ENCODE assay signal across 20 cellular contexts in the genomic region with DNA sequence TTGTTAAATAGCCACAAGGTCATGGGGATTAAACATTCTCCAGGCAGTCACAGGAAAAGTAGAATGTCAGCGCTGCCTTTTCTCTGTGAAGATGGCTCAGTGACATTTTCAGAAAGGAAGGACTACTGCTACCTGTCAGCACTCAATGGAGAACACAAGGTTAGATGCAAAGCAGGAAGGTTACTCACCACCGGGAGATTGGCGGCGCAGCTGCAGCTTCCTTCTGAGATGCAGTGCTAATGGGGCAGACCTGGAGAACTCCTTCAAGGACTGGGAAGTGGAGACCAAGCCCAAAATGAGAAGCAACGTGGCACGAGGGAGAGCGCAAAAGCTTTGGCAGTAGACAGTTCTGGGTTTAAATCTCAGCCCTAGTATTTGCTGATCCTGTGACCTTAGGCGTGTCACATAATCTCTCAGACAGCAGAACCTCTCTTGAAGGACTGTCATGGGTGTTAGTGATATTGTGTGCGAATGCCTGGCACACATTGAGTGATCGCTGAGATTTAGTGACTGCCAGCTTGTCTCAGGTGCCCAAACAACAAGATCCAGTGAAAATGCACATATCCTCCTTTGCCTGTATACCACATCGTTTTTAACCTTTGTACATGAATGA.
DNase-seq lines count a peak whose midpoint lies in the region; ATAC-seq, FAIRE-seq and TF ChIP-seq lines count a peak whose summit lies in the region.
"Had no signal": no experiment of that assay in that cellular context is flagged by ENCODE, and none has a peak within 500 bp of the region (broad histone marks: within the 10 kb centered on the region; RNA-seq: fewer than 3 reads in every experiment).

No MANE protein-coding gene starts in this region.

- no peak for ATAC-seq in GM23338
- peak in 6 of 8 donors; percentile 22 to 69 (median 50) for ATAC-seq in heart right ventricle

- H3K27ac ChIP-seq in GM23338 (ENCODE audit: low read depth) (no peak overlapping the region), heart right ventricle (peak overlapping the region in 5 of 10 donors; percentile 27 to 59 (median 44)), kidney (ENCODE audit: low read depth in 2 of 2, low read length in 2 of 2) (no peak overlapping the region)
- H3K27ac ChIP-seq: BLaER1 treated with 17β-estradiol and CSF1 and Interleukin-3, amounts not matched to agents 10 nM and 100 nM had no signal

- H3K27ac Mint-ChIP-seq in GM23338 = no peak overlapping the region
- H3K27ac Mint-ChIP-seq in nephron progenitor cell = peak overlapping the region; percentile 9

- no peak overlapping the region for H3K4me2 ChIP-seq in GM23338
- H3K4me2 ChIP-seq: BLaER1 treated with 17β-estradiol and CSF1 and Interleukin-3, amounts not matched to agents 10 nM and 100 nM had no signal

- 0 out of 2 replicates have a peak, but pooled peaks cover 17% of the 10 kb centered on the region for H3K9me2 ChIP-seq in GM23338 (ENCODE audit: insufficient read depth)

- whole genome bisulfite sequencing in heart right ventricle, 2 donors = 35 to 45% methylated on average over 11 of the region's 11 CpGs

- H3K4me3 Mint-ChIP-seq in GM23338 (no peak overlapping the region), nephron progenitor cell (no peak overlapping the region)

- H3K36me3 ChIP-seq in GM23338 (ENCODE audit: insufficient read depth) (no peaks in the 10 kb centered on the region), bronchial epithelial cell (ENCODE audit: control insufficient read depth, insufficient read depth, low read length) (no peaks in the 10 kb centered on the region), heart right ventricle (no peaks in the 10 kb centered on the region), kidney (ENCODE audit: control insufficient read depth in 1 of 2, insufficient read depth in 2 of 2, low read length in 2 of 2) (no peaks in the 10 kb centered on the region)
- H3K36me3 ChIP-seq: BLaER1 treated with 17β-estradiol and CSF1 and Interleukin-3, amounts not matched to agents 10 nM and 100 nM had no signal

- peak; percentile 83 for FAIRE-seq in bronchial epithelial cell (lab: Jason Lieb, UNC)
- no peak for FAIRE-seq in kidney (lab: Jason Lieb, UNC)
- FAIRE-seq: A204.1, GM12891, GM18507 had no signal

- peak overlapping the region; percentile 78 for H2AFZ ChIP-seq in GM23338

- no peaks in the 10 kb centered on the region for H3K4me1 ChIP-seq in GM23338 (ENCODE audit: insufficient read depth)
- peaks cover 0 to 8% (median 0%) of the 10 kb centered on the region in 9 donors for H3K4me1 ChIP-seq in heart right ventricle
- H3K4me1 ChIP-seq in kidney (ENCODE audit: control insufficient read depth in 1 of 2, insufficient read depth in 1 of 2, low read depth in 1 of 2, low read length in 2 of 2) = peaks cover 6 to 12% of the 10 kb centered on the region in 2 donors
- H3K4me1 ChIP-seq: BLaER1 treated with 17β-estradiol and CSF1 and Interleukin-3, amounts not matched to agents 10 nM and 100 nM had no signal

- H3K4me1 Mint-ChIP-seq in GM23338 (no peaks in the 10 kb centered on the region), nephron progenitor cell (peaks cover 35% of the 10 kb centered on the region)

- H3K9me3 ChIP-seq in heart right ventricle (peaks cover 0 to 9% (median 0%) of the 10 kb centered on the region in 11 donors), kidney (ENCODE audit: control insufficient read depth in 1 of 2, low read length in 2 of 2) (no peaks in the 10 kb centered on the region)

- H3K9me3 Mint-ChIP-seq in GM23338 = no peaks in the 10 kb centered on the region; the same call in 2 of the 3 replicates
- H3K9me3 Mint-ChIP-seq in nephron progenitor cell = peaks cover 7% of the 10 kb centered on the region

- TF ChIP-seq CTCF in GM23338 (conservative IDR thresholded peaks at IDR 0.05; ENCODE audit: low read depth in 2 of 2) (no peak), bronchial epithelial cell (IDR thresholded peaks at IDR 0.05; ENCODE audit: insufficient read depth, low read length, severe bottlenecking) (no peak), heart right ventricle (IDR thresholded peaks at IDR 0.05) (no peak), nephron progenitor cell (IDR thresholded peaks at IDR 0.05) (no peak), kidney (IDR thresholded peaks at IDR 0.05; ENCODE audit: borderline replicate concordance, extremely low read depth, insufficient read depth) (no peak)

- no peaks in the 10 kb centered on the region for H4K20me1 ChIP-seq in GM23338 (replicated peaks; ENCODE audit: insufficient read depth)
- H4K20me1 ChIP-seq: BLaER1 treated with 17β-estradiol and CSF1 and Interleukin-3, amounts not matched to agents 10 nM and 100 nM had no signal

- no peaks in the 10 kb centered on the region for H3F3A ChIP-seq in GM23338 (replicated peaks; ENCODE audit: low read depth)

- no peaks in the 10 kb centered on the region for H3K79me2 ChIP-seq in GM23338 (replicated peaks; ENCODE audit: insufficient read depth)

- DNase-seq in GM23338 (ENCODE audit: low spot score) (no peak), bronchial epithelial cell (ENCODE audit: low read depth) (no peak), heart right ventricle (peak in 1 of 2 donors; percentile 6), nephron progenitor cell (no peak), kidney (no peak), NCI-H446 treated with DMSO at 0.1 percent for 48 hours (lab: John Stamatoyannopoulos, UW) (no peak), RPMI8226 (no peak), hypothalamus (lab: John Stamatoyannopoulos, UW) (no peak)
- DNase-seq: GDM1, KBM-7, NCI-H1048, NCI-H146, NCI-H2081, NCI-H510A, NCI-H774, SHP77 treated with DMSO at 0.1 percent for 48 hours had no signal

- H3K27me3 Mint-ChIP-seq in GM23338 (ENCODE audit: insufficient read depth, low read depth, poor library complexity) = peaks cover 2% of the 10 kb centered on the region
- H3K27me3 Mint-ChIP-seq in nephron progenitor cell (ENCODE audit: low read depth, poor library complexity) = peaks cover 10% of the 10 kb centered on the region

- H3K9ac ChIP-seq in kidney (ENCODE audit: low read length in 2 of 2) = no peak overlapping the region
- H3K9ac ChIP-seq: BLaER1 treated with 17β-estradiol and CSF1 and Interleukin-3, amounts not matched to agents 10 nM and 100 nM had no signal

- H3K36me3 Mint-ChIP-seq in GM23338 (ENCODE audit: low read depth) = no peaks in the 10 kb centered on the region
- H3K36me3 Mint-ChIP-seq in nephron progenitor cell (ENCODE audit: low read depth) = no peaks in the 10 kb centered on the region

- intact Hi-C loops in heart right ventricle (cut with DNase I) (loop anchor here in 1 of 10 donors (10.0 kb wide), 1 partner anchor 136 kb away; no protein-coding TSS in a partner anchor), kidney (cut with DNase I) (no loop called here)

- H3K4me3 ChIP-seq in GM23338 = no peak overlapping the region
- no peak overlapping the region for H3K4me3 ChIP-seq in bronchial epithelial cell (ENCODE audit: low read depth, low read length)
- peak overlapping the region in 9 of 10 donors; percentile 4 to 42 (median 22) for H3K4me3 ChIP-seq in heart right ventricle
- H3K4me3 ChIP-seq in kidney (ENCODE audit: low read length in 2 of 2) = peak overlapping the region in 1 of 2 donors; percentile 14
- H3K4me3 ChIP-seq: BLaER1 treated with 17β-estradiol and CSF1 and Interleukin-3, amounts not matched to agents 10 nM and 100 nM had no signal

- H3K27me3 ChIP-seq in GM23338 (ENCODE audit: insufficient read depth) (no peaks in the 10 kb centered on the region), bronchial epithelial cell (ENCODE audit: control insufficient read depth, insufficient read depth, low read length) (no peaks in the 10 kb centered on the region), heart right ventricle (no peaks in the 10 kb centered on the region)
- H3K27me3 ChIP-seq: BLaER1 treated with 17β-estradiol and CSF1 and Interleukin-3, amounts not matched to agents 10 nM and 100 nM had no signal

TF ChIP-seq in GM23338, 12 proteins besides CTCF, POLR2A, EP300 and RAD21 (continues in another document):
- TF ChIP-seq NANOG (IDR thresholded peaks at IDR 0.05; ENCODE audit: borderline replicate concordance) (no peak), CREB1 (CRISPR knock-in tag; IDR thresholded peaks at IDR 0.05; ENCODE audit: low read depth) (no peak), JUNB (IDR thresholded peaks at IDR 0.05; ENCODE audit: unreplicated experiment) (no peak), EZH2 (IDR thresholded peaks at IDR 0.05; ENCODE audit: low read depth, unreplicated experiment) (no peak), ZNF114 (CRISPR knock-in tag; IDR thresholded peaks at IDR 0.05) (no peak), POLR2AphosphoS5 (IDR thresholded peaks at IDR 0.05; ENCODE audit: low read depth) (no peak)
- TF ChIP-seq, protein P1, sequence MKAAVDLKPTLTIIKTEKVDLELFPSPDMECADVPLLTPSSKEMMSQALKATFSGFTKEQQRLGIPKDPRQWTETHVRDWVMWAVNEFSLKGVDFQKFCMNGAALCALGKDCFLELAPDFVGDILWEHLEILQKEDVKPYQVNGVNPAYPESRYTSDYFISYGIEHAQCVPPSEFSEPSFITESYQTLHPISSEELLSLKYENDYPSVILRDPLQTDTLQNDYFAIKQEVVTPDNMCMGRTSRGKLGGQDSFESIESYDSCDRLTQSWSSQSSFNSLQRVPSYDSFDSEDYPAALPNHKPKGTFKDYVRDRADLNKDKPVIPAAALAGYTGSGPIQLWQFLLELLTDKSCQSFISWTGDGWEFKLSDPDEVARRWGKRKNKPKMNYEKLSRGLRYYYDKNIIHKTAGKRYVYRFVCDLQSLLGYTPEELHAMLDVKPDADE (IDR thresholded peaks at IDR 0.05) = no peak

Comparison
In these comparisons a context has a peak if more than half of its experiments do, and no peak if none do; other contexts are left out.
1. H3K4me3 ChIP-seq: peak in heart right ventricle (9 of 10); none in GM23338 (single experiment) and bronchial epithelial cell (single experiment).